Comparison of ENCODE assay signal across 9 cellular contexts in the genomic region with DNA sequence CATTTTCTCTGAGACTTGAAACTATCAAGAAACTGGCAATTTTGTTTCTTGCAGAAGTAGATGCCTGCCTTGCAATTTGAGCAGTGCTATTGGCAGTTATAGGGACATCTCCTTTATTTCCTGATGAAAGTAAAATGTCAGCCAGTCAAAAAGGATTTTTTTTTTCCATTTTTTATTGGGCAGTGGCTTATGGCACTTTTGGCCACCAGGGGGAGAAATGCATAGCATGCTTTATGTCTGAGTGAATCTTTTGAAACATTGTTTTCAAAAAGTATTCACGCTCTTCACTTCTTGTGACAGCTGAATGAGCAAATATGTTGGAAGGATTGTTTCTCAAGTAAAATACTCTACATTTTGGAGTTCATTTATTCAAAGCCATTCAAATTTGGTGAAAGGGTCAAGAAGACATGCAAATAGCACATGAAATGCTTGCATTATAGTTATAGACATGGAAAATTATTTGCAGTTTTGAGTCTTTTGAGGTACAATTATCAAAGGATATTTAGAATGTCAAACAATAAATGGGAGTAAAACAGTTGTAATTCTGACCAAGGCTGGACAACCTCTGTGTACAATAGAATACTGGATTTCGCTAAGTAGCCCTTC.
DNase-seq lines count a peak whose midpoint lies in the region; ATAC-seq, FAIRE-seq and TF ChIP-seq lines count a peak whose summit lies in the region.
"Had no signal": no experiment of that assay in that cellular context is flagged by ENCODE, and none has a peak within 500 bp of the region (broad histone marks: within the 10 kb centered on the region; RNA-seq: fewer than 3 reads in every experiment).

No MANE protein-coding gene starts in this region.

- 68 to 75% (median 74%) methylated on average over 2 of the region's 2 CpGs for WGBS in small intestine, 3 donors

- DNase-seq in AG08396 (ENCODE audit: low spot score) (peak; percentile 25), OCI-M2 (lab: John Stamatoyannopoulos, UW; ENCODE audit: unreplicated experiment) (peak; percentile 7), fibroblast of pulmonary artery (ENCODE audit: low read depth) (peak; percentile 73), small intestine (peak; percentile 9), occipital lobe (lab: John Stamatoyannopoulos, UW) (no peak)
- DNase-seq in activated CD4-positive, alpha-beta T cell treated with anti-CD3 and anti-CD28 coated beads for 48 hours: no peak
- no peak for DNase-seq in activated T-cell treated with anti-CD3 and anti-CD28 coated beads, Interleukin-2, amount 50 U/mL, for 72 hours

- no peaks in the 10 kb centered on the region for H3K27me3 Mint-ChIP-seq in activated T-cell treated with anti-CD3 and anti-CD28 coated beads, Interleukin-2, amount 50 U/mL, for 72 hours (ENCODE audit: low read depth)
- H3K27me3 Mint-ChIP-seq: stimulated activated naive CD8-positive, alpha-beta T cell treated with anti-CD3 and anti-CD28 coated beads, Interleukin-15, Interleukin-2, amounts not matched to agents 100 ng/mL and 50 ng/mL, for 24 hours had no signal

- no peaks in the 10 kb centered on the region for H3K4me1 ChIP-seq in small intestine (ENCODE audit: control insufficient read depth in 2 of 2, insufficient read depth in 1 of 2, low read depth in 1 of 2, low read length in 1 of 2)

- H3K36me3 Mint-ChIP-seq in activated T-cell treated with anti-CD3 and anti-CD28 coated beads, Interleukin-2, amount 50 U/mL, for 72 hours (ENCODE audit: insufficient read depth in 2 of 2): no peaks in the 10 kb centered on the region

- no peak overlapping the region for H3K27ac Mint-ChIP-seq in activated T-cell treated with anti-CD3 and anti-CD28 coated beads, Interleukin-2, amount 50 U/mL, for 72 hours
- H3K27ac Mint-ChIP-seq: stimulated activated naive CD8-positive, alpha-beta T cell treated with anti-CD3 and anti-CD28 coated beads, Interleukin-15, Interleukin-2, amounts not matched to agents 100 ng/mL and 50 ng/mL, for 24 hours had no signal

- H3K36me3 ChIP-seq in small intestine (ENCODE audit: control insufficient read depth in 2 of 2, insufficient read depth in 2 of 2, low read length in 2 of 2): no peaks in the 10 kb centered on the region

- H3K4me3 ChIP-seq in fibroblast of pulmonary artery (replicated peaks; ENCODE audit: low read depth, low read length): no peak overlapping the region
- H3K4me3 ChIP-seq in small intestine (ENCODE audit: low read depth in 1 of 2, low read length in 2 of 2): no peak overlapping the region

- no peak for ATAC-seq in activated T-cell treated with anti-CD3 and anti-CD28 coated beads, Interleukin-2, amount 50 U/mL, for 72 hours (replicated peaks in 1 of 2)

- H3K9me3 Mint-ChIP-seq in activated T-cell treated with anti-CD3 and anti-CD28 coated beads, Interleukin-2, amount 50 U/mL, for 72 hours: peaks cover 2 to 11% of the 10 kb centered on the region in 2 donors
- H3K9me3 Mint-ChIP-seq: stimulated activated naive CD8-positive, alpha-beta T cell treated with anti-CD3 and anti-CD28 coated beads, Interleukin-15, Interleukin-2, amounts not matched to agents 100 ng/mL and 50 ng/mL, for 24 hours had no signal

- TF ChIP-seq CTCF in GM12874 (IDR thresholded peaks at IDR 0.05; ENCODE audit: insufficient read depth, low read depth, low read length) (peak; percentile 32; the same call in 1 of the 2 replicates), fibroblast of pulmonary artery (IDR thresholded peaks at IDR 0.05; ENCODE audit: low read length, missing control alignments) (peak; percentile 95)

- H3K27me3 ChIP-seq in small intestine (ENCODE audit: control insufficient read depth in 2 of 2, insufficient read depth in 2 of 2, low read length in 2 of 2): no peaks in the 10 kb centered on the region

- no peak for FAIRE-seq in small intestine (lab: Jason Lieb, UNC)

- H3K27ac ChIP-seq in small intestine (ENCODE audit: low read depth in 1 of 2, low read length in 1 of 2): no peak overlapping the region

- H3K9me3 ChIP-seq in small intestine (ENCODE audit: control insufficient read depth, low read depth): no peaks in the 10 kb centered on the region

- no peak overlapping the region for H3K4me3 Mint-ChIP-seq in activated T-cell treated with anti-CD3 and anti-CD28 coated beads, Interleukin-2, amount 50 U/mL, for 72 hours
- H3K4me3 Mint-ChIP-seq: stimulated activated naive CD8-positive, alpha-beta T cell treated with anti-CD3 and anti-CD28 coated beads, Interleukin-15, Interleukin-2, amounts not matched to agents 100 ng/mL and 50 ng/mL, for 24 hours had no signal

- no peaks in the 10 kb centered on the region for H3K4me1 Mint-ChIP-seq in activated T-cell treated with anti-CD3 and anti-CD28 coated beads, Interleukin-2, amount 50 U/mL, for 72 hours (ENCODE audit: low read depth)

Comparison
In these comparisons a context has a peak if more than half of its experiments do, and no peak if none do; other contexts are left out.
1. DNase-seq: peak in AG08396 (single experiment), OCI-M2 (single experiment), fibroblast of pulmonary artery (single experiment) and small intestine (single experiment); none in activated CD4-positive, alpha-beta T cell treated with anti-CD3 and anti-CD28 coated beads for 48 hours (single experiment), occipital lobe (single experiment) and activated T-cell treated with anti-CD3 and anti-CD28 coated beads, Interleukin-2, amount 50 U/mL, for 72 hours (0 of 2).